In genomic region chr2:240432820-240433801, GRCh38 we compare ENCODE assay signal across 11 cellular contexts. TPM values are rescaled to one million over a fixed set of nuclear protein-coding genes. Genes with fewer than 3 reads are reported as not detected.
A peak's percentile ranks its signal among the peaks of the same experiment; 100 is the strongest.
DNase-seq lines count a peak whose midpoint lies in the region; ATAC-seq, FAIRE-seq and TF ChIP-seq lines count a peak whose summit lies in the region.
"Had no signal": no experiment of that assay in that cellular context is flagged by ENCODE, and none has a peak within 500 bp of the region (broad histone marks: within the 10 kb centered on the region; RNA-seq: fewer than 3 reads in every experiment).

No MANE protein-coding gene starts in this region.

- H3K9me3 Mint-ChIP-seq in memory B cell: no peaks in the 10 kb centered on the region

- H3K27me3 ChIP-seq in ascending aorta (no peaks in the 10 kb centered on the region), small intestine (ENCODE audit: control insufficient read depth in 2 of 2, insufficient read depth in 2 of 2, low read length in 2 of 2) (peaks cover 7 to 17% of the 10 kb centered on the region in 2 donors), thyroid gland (no peaks in the 10 kb centered on the region)

- peak; percentile 14 for DNase-seq in activated T-cell treated with anti-CD3 and anti-CD28 coated beads, Interleukin-2, amount 50 U/mL, for 1 hour
- DNase-seq in activated T-cell treated with anti-CD3 and anti-CD28 coated beads, Interleukin-2, amount 50 U/mL, for 48 hours: no peak
- DNase-seq in ascending aorta (ENCODE audit: low spot score in 2 of 2) (peak; percentile 8 to 63), memory B cell (ENCODE audit: low spot score in 2 of 2) (peak in 1 of 2 donors; percentile 12), small intestine (no peak), thyroid gland (no peak), AML-193 (lab: John Stamatoyannopoulos, UW) (no peak)
- DNase-seq: activated CD4-positive, CD25-positive, alpha-beta regulatory T cell; NCI-H187 had no signal

- H3K27ac ChIP-seq in ascending aorta (peak overlapping the region; percentile 56 to 92), urinary bladder (ENCODE audit: low read depth) (peak overlapping the region; percentile 66), small intestine (ENCODE audit: low read depth in 1 of 2, low read length in 1 of 2) (peak overlapping the region in 1 of 2 donors; percentile 60), thyroid gland (no peak overlapping the region)

- no peak overlapping the region for H3K4me3 ChIP-seq in ascending aorta
- H3K4me3 ChIP-seq in urinary bladder (ENCODE audit: low read depth, low read length): no peak overlapping the region
- no peak overlapping the region for H3K4me3 ChIP-seq in small intestine (ENCODE audit: low read depth in 1 of 2, low read length in 2 of 2)
- no peak overlapping the region for H3K4me3 ChIP-seq in thyroid gland (replicated peaks in 1 of 3)

- peaks cover 5% of the 10 kb centered on the region for H3K4me1 Mint-ChIP-seq in memory B cell

- FAIRE-seq in small intestine (lab: Jason Lieb, UNC): no peak
- FAIRE-seq: endometrium had no signal

- intact Hi-C loops in ascending aorta (cut with DNase I) (no loop called here), thyroid gland (cut with DNase I) (no loop called here)

- H3K27ac Mint-ChIP-seq in memory B cell: no peak overlapping the region

- 84% methylated on average over 34 of the region's 34 CpGs for WGBS in urinary bladder
- 59 to 77% (median 60%) methylated on average over 33 to 34 of the region's 34 CpGs for WGBS in small intestine, 3 donors
- WGBS in thyroid gland, 2 donors: 82 to 84% methylated on average over 16 to 25 of the region's 34 CpGs

- TF ChIP-seq POLR2A in thyroid gland (IDR thresholded peaks at IDR 0.05): no peak

- H3K27me3 Mint-ChIP-seq in memory B cell: peaks cover 11% of the 10 kb centered on the region

- H3K9me3 ChIP-seq in ascending aorta (no peaks in the 10 kb centered on the region), small intestine (ENCODE audit: control insufficient read depth, low read depth) (no peaks in the 10 kb centered on the region), thyroid gland (no peaks in the 10 kb centered on the region)

- H3K36me3 ChIP-seq in ascending aorta (no peaks in the 10 kb centered on the region), urinary bladder (ENCODE audit: insufficient read depth) (no peaks in the 10 kb centered on the region), small intestine (ENCODE audit: control insufficient read depth in 2 of 2, insufficient read depth in 2 of 2, low read length in 2 of 2) (no peaks in the 10 kb centered on the region), thyroid gland (no peaks in the 10 kb centered on the region)

- H3K4me1 ChIP-seq in ascending aorta: peaks cover 23 to 28% of the 10 kb centered on the region in 2 donors
- H3K4me1 ChIP-seq in urinary bladder (ENCODE audit: insufficient read depth): no peaks in the 10 kb centered on the region
- peaks cover 2% of the 10 kb centered on the region in 2 donors for H3K4me1 ChIP-seq in small intestine (ENCODE audit: control insufficient read depth in 2 of 2, insufficient read depth in 1 of 2, low read depth in 1 of 2, low read length in 1 of 2)
- H3K4me1 ChIP-seq in thyroid gland: peaks cover 16 to 30% of the 10 kb centered on the region in 2 donors

- no peaks in the 10 kb centered on the region for H3K36me3 Mint-ChIP-seq in memory B cell

- no peak for TF ChIP-seq CTCF in ascending aorta (IDR thresholded peaks at IDR 0.05)
- no peak for TF ChIP-seq CTCF in thyroid gland (IDR thresholded peaks at IDR 0.05)

- peak overlapping the region; percentile 24 for H3K4me3 Mint-ChIP-seq in memory B cell

- no peak for ATAC-seq in memory B cell (ENCODE audit: low read depth)

RNA-seq across cellular contexts. Expression of gene GPC1, which starts 2.4 kb away (rescaled TPM):
- 123 TPM for total RNA-seq in ascending aorta
- total RNA-seq in urinary bladder: 21.1 TPM
- polyA plus RNA-seq in urinary bladder: 53.8 TPM
- 10 to 100 TPM in 1 of 3 donors, 1 to 10 TPM in 1, under 1 TPM in 1; 0.89 to 15.5 (median 2.7) TPM for polyA plus RNA-seq in small intestine
- total RNA-seq in thyroid gland: 10 to 100 TPM; 14.1 to 35.5 (median 26.8) TPM

Comparison
In these comparisons a context has a peak if more than half of its experiments do, and no peak if none do; other contexts are left out.
1. DNase-seq: peak in activated T-cell treated with anti-CD3 and anti-CD28 coated beads, Interleukin-2, amount 50 U/mL, for 1 hour (single experiment) and ascending aorta (2 of 2); none in activated T-cell treated with anti-CD3 and anti-CD28 coated beads, Interleukin-2, amount 50 U/mL, for 48 hours (0 of 2), small intestine (single experiment), thyroid gland (0 of 2) and AML-193 (0 of 2).
2. H3K27ac ChIP-seq: peak in ascending aorta (2 of 2) and urinary bladder (single experiment); none in thyroid gland (0 of 3).